Comparison of ENCODE assay signal across 1 cellular context in the genomic region with DNA sequence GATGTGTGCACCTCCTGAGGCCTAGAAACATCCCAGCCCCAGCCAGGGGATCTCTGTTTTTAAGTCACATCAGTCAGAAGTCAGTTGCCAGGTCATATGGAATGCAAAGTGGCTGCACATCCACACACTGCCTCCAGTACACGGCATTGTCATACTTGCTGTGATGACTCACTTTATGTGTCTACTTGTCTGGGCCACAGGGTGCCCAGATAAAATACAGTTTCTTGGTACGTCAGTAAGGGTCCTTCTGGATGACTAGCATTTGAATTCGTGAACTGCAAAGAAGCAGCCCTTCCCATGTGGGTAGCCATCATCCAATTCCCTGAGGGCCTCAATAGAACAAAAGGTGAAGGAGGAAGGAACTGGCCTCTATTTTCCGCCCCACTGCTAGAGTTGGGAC.
TF ChIP-seq lines count a peak whose summit lies in the region.

No MANE protein-coding gene starts in this region.

TF ChIP-seq in K562, 482 proteins besides CTCF, POLR2A, EP300 and RAD21 (continued from another document):
- TF ChIP-seq CLOCK (CRISPR knock-in tag; IDR thresholded peaks at IDR 0.05; ENCODE audit: borderline replicate concordance) (no peak), HMG20A (CRISPR knock-in tag; conservative IDR thresholded peaks at IDR 0.05) (no peak), ZNF232 (CRISPR knock-in tag; IDR thresholded peaks at IDR 0.05) (no peak), CC2D1A (IDR thresholded peaks at IDR 0.05) (no peak)
